Comparison of ENCODE assay signal across 12 cellular contexts in the genomic region with DNA sequence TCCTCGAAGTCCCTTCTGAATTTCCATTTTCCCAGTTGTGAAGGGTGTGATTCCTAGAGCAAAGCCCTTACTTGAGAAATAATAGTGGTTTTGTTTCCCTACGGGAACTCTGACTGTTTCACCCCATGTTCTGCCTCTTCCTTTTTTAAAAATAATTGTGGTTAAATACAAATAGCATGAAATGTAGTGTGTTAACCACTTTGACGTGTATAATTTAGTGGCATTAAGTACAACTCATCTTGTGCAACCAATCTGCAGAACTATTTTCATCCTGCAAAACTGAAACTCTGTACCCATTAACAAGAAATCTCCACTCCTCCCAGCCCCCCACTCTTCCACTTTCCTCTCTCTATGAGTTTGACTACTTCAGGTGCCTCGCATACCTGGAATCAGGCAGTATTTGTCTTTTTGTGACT. TPM values are rescaled to one million over a fixed set of nuclear protein-coding genes. Genes with fewer than 3 reads are reported as not detected.
A peak's percentile ranks its signal among the peaks of the same experiment; 100 is the strongest.
DNase-seq lines count a peak whose midpoint lies in the region; ATAC-seq and FAIRE-seq lines count a peak whose summit lies in the region.
"Had no signal": no experiment of that assay in that cellular context is flagged by ENCODE, and none has a peak within 500 bp of the region (broad histone marks: within the 10 kb centered on the region; RNA-seq: fewer than 3 reads in every experiment).

No MANE protein-coding gene starts in this region.

- H3K4me3 Mint-ChIP-seq in immature natural killer cell, result peak overlapping the region in 3 of 5 donors; percentile 5 to 46 (median 46)
- H3K4me3 Mint-ChIP-seq: activated naive CD8-positive, alpha-beta T cell; naive B cell had no signal

- peaks cover 14% of the 10 kb centered on the region in 2 donors for H3K4me1 Mint-ChIP-seq in immature natural killer cell
- H3K4me1 Mint-ChIP-seq: naive B cell had no signal

- FAIRE-seq in urothelium cell line (lab: Jason Lieb, UNC), result no peak
- FAIRE-seq: small intestine had no signal

- peaks cover 1 to 22% (median 5%) of the 10 kb centered on the region in 3 donors for H3K27me3 Mint-ChIP-seq in immature natural killer cell (ENCODE audit: low read depth in 3 of 3)

- peak; percentile 87 for DNase-seq in MV-4-11 (lab: John Stamatoyannopoulos, UW)
- DNase-seq in immature natural killer cell, result no peak
- no peak for DNase-seq in urothelium cell line (ENCODE audit: low spot score)
- DNase-seq in kidney tubule cell (ENCODE audit: low spot score), result no peak
- DNase-seq: DND-41, naive B cell, NCI-H1092 treated with DMSO at 0.1 percent for 48 hours, small intestine had no signal

- H3K36me3 Mint-ChIP-seq in immature natural killer cell, result peaks cover 0 to 3% (median 0%) of the 10 kb centered on the region in 3 donors
- H3K36me3 Mint-ChIP-seq: activated naive CD8-positive, alpha-beta T cell; naive B cell had no signal

- H3K27ac Mint-ChIP-seq in immature natural killer cell, result no peak overlapping the region
- H3K27ac Mint-ChIP-seq: activated naive CD8-positive, alpha-beta T cell; naive B cell had no signal

- no peaks in the 10 kb centered on the region for H3K9me3 Mint-ChIP-seq in immature natural killer cell
- H3K9me3 Mint-ChIP-seq: naive B cell had no signal

- peak; percentile 48 for ATAC-seq in GM18517 (IDR thresholded peaks at IDR 0.05; ENCODE audit: unreplicated experiment)
- ATAC-seq in GM21717 (IDR thresholded peaks at IDR 0.05; ENCODE audit: unreplicated experiment), result peak; percentile 45
- ATAC-seq in HG02981 (IDR thresholded peaks at IDR 0.05; ENCODE audit: unreplicated experiment), result no peak

RNA-seq across cellular contexts. Expression of a gene that starts 35.6 kb away (rescaled TPM):
- not detected for polyA plus RNA-seq in immature natural killer cell
